25 cellular contexts compared by ENCODE assay signal in the genomic region with DNA sequence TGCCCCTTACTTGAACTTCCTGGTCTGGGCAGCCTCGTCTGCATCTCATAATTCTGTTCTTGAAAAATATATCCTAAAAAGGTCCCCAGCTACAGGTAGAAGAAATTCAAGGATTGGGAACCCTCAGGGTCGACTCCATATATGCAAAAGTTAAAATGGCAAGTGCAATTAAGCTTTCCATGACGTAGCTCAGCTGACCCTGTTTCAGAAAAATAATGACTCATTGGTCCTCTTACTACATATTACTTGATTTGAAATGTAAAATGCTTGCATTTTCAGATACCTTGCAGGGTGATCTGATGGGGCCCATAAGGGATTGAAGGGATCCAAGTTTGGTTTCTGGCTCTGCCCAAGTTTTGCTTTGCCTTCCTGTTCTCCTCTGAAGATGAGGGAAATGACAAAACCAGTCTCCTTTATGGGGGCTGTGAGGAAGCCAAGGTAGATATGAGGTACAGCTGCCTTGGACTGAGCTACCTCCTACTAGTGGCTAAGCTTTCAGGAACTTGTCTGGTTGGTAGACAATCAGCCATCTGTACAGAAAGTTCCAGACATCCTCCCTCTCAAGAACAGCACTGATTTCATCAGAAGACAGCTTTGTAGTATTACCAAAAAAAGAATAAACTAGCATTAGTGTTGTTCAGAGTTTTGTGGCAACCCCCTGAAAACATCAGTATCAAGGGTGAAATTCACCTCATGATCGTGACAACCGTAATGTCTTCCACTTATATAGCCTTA.
DNase-seq lines count a peak whose midpoint lies in the region; ATAC-seq, FAIRE-seq and TF ChIP-seq lines count a peak whose summit lies in the region.
"Had no signal": no experiment of that assay in that cellular context is flagged by ENCODE, and none has a peak within 500 bp of the region (broad histone marks: within the 10 kb centered on the region; RNA-seq: fewer than 3 reads in every experiment).

No MANE protein-coding gene starts in this region.

- no peaks in the 10 kb centered on the region for H3K9me1 ChIP-seq in K562 (ENCODE audit: control insufficient read depth, insufficient read depth, low read length)

- CTCF ChIA-PET in K562 (lab: Yijun Ruan, JAX; ENCODE audit: low intra/inter-chr PET ratio) = no interaction called here

- peaks cover 2% of the 10 kb centered on the region for H3K27me3 Mint-ChIP-seq in activated T-helper 1 cell treated with anti-CD3 and anti-CD28 coated beads, Interleukin-12 subunit alpha, Interleukin-12 subunit beta, Interleukin-2, Interleukin-4 antibody, amounts not matched to agents 30 ng/mL and 10 ng/mL and 1 ng/mL, durations not matched to agents 14 hours and 24 hours and 36 hours (ENCODE audit: insufficient read depth)

- BruUV-seq in K562 (replicated peaks; lab: Mats Ljungman, UMichigan) = no TSS peak

- no peak for TF ChIP-seq POLR2A in K562 (conservative IDR thresholded peaks at IDR 0.05)

- H3K9me3 Mint-ChIP-seq in activated T-helper 1 cell treated with anti-CD3 and anti-CD28 coated beads, Interleukin-12 subunit alpha, Interleukin-12 subunit beta, Interleukin-2, Interleukin-4 antibody, amounts not matched to agents 30 ng/mL and 10 ng/mL and 1 ng/mL, durations not matched to agents 14 hours and 24 hours and 36 hours = no peaks in the 10 kb centered on the region
- H3K9me3 Mint-ChIP-seq: CD14-positive monocyte; central memory CD8-positive, alpha-beta T cell; natural killer cell; T-helper 1 cell treated with Interleukin-12 subunit alpha and Interleukin-12 subunit beta and Interleukin-4 antibody, amounts not matched to agents 30 μg/mL and 1 μg/mL, for 36 hours had no signal

- H3K9ac ChIP-seq in OCI-LY3 (ENCODE audit: low read length) = no peak overlapping the region
- H3K9ac ChIP-seq in K562 (ENCODE audit: insufficient read depth in 1 of 2, low read depth in 2 of 2, low read length in 2 of 2) = no peak overlapping the region
- no peak overlapping the region for H3K9ac ChIP-seq in smooth muscle cell (ENCODE audit: low read depth)

- H3K4me1 ChIP-seq in OCI-LY3 (ENCODE audit: low read length) (peaks cover 61% of the 10 kb centered on the region), K562 (replicated peaks in 1 of 2; ENCODE audit: control insufficient read depth in 2 of 2, insufficient read depth in 2 of 2, low read length in 2 of 2) (peaks cover 13 to 63% of the 10 kb centered on the region in 2 experiments), smooth muscle cell (ENCODE audit: low read depth) (peaks cover 33% of the 10 kb centered on the region)
- H3K4me1 ChIP-seq: adrenal gland, SJCRH30 had no signal

- H3K4me2 ChIP-seq in OCI-LY3 (ENCODE audit: low read length) (peak overlapping the region; percentile 31), K562 (ENCODE audit: insufficient read depth, low read length) (no peak overlapping the region), smooth muscle cell (peak overlapping the region; percentile 45)

- H3K27ac Mint-ChIP-seq in activated T-helper 1 cell treated with anti-CD3 and anti-CD28 coated beads, Interleukin-12 subunit alpha, Interleukin-12 subunit beta, Interleukin-2, Interleukin-4 antibody, amounts not matched to agents 30 ng/mL and 10 ng/mL and 1 ng/mL, durations not matched to agents 14 hours and 24 hours and 36 hours = no peak overlapping the region
- H3K27ac Mint-ChIP-seq: CD14-positive monocyte; natural killer cell; T-helper 1 cell treated with Interleukin-12 subunit alpha and Interleukin-12 subunit beta and Interleukin-4 antibody, amounts not matched to agents 30 μg/mL and 1 μg/mL, for 36 hours had no signal

- ATAC-seq in K562 = no peak
- no peak for ATAC-seq in HG02642 (IDR thresholded peaks at IDR 0.05; ENCODE audit: poor library complexity, unreplicated experiment)
- ATAC-seq: left cardiac atrium, natural killer cell, pancreas, right cardiac atrium had no signal

- intact Hi-C loops in K562 (cut with micrococcal nuclease) = no loop called here
- intact Hi-C loops in activated T-helper 1 cell treated with anti-CD3 and anti-CD28 coated beads, Interleukin-12 subunit alpha, Interleukin-12 subunit beta, Interleukin-2, Interleukin-4 antibody, amounts not matched to agents 30 ng/mL and 10 ng/mL and 1 ng/mL, durations not matched to agents 14 hours and 24 hours and 36 hours (cut with micrococcal nuclease) = no loop called here

- no peak overlapping the region for H3K27ac ChIP-seq in OCI-LY3 (ENCODE audit: low read length)
- H3K27ac ChIP-seq in K562 (ENCODE audit: extremely low read depth, low read depth, low read length) = peak overlapping the region; percentile 28; the same call in 1 of the 3 replicates
- H3K27ac ChIP-seq in smooth muscle cell (ENCODE audit: low read depth) = peak overlapping the region; percentile 70
- H3K27ac ChIP-seq: adrenal gland, pancreas, SJCRH30 had no signal

- H3K4me1 Mint-ChIP-seq in activated T-helper 1 cell treated with anti-CD3 and anti-CD28 coated beads, Interleukin-12 subunit alpha, Interleukin-12 subunit beta, Interleukin-2, Interleukin-4 antibody, amounts not matched to agents 30 ng/mL and 10 ng/mL and 1 ng/mL, durations not matched to agents 14 hours and 24 hours and 36 hours (ENCODE audit: low read depth) = no peaks in the 10 kb centered on the region
- H3K4me1 Mint-ChIP-seq: central memory CD8-positive, alpha-beta T cell; natural killer cell had no signal

- H3K36me3 ChIP-seq in OCI-LY3 (replicated peaks; ENCODE audit: low read depth, low read length) (no peaks in the 10 kb centered on the region), K562 (ENCODE audit: control insufficient read depth, insufficient read depth, low read length) (no peaks in the 10 kb centered on the region), smooth muscle cell (ENCODE audit: low read depth) (no peaks in the 10 kb centered on the region)
- H3K36me3 ChIP-seq: adrenal gland, pancreas had no signal

- TF ChIP-seq RAD21 in K562 (CRISPR knock-in tag; conservative IDR thresholded peaks at IDR 0.05 in 1 of 2, IDR thresholded peaks at IDR 0.05 in 1 of 2) = no peak

- no peak for TF ChIP-seq EP300 in K562 (IDR thresholded peaks at IDR 0.05; ENCODE audit: low read length)

- POLR2A ChIA-PET in K562 (lab: Yijun Ruan, JAX) = interaction anchor here (0.8 kb wide), 1 partner anchor 209 kb away, joined by 3 read pairs; no protein-coding TSS in a partner anchor

- H3K27me3 ChIP-seq in OCI-LY3 (ENCODE audit: low read depth, low read length) = peaks cover 39% of the 10 kb centered on the region
- no peaks in the 10 kb centered on the region for H3K27me3 ChIP-seq in K562 (ENCODE audit: control insufficient read depth in 2 of 2, insufficient read depth in 2 of 2, low read length in 2 of 2)
- H3K27me3 ChIP-seq in smooth muscle cell (ENCODE audit: low read depth) = no peaks in the 10 kb centered on the region
- H3K27me3 ChIP-seq: adrenal gland, pancreas, SJCRH30 had no signal

- TF ChIP-seq CTCF in OCI-LY3 (IDR thresholded peaks at IDR 0.05; ENCODE audit: low read depth, low read length) = no peak
- no peak for TF ChIP-seq CTCF in K562 (IDR thresholded peaks at IDR 0.05 in 2 of 3, conservative IDR thresholded peaks at IDR 0.05 in 1 of 3; ENCODE audit: insufficient read depth in 2 of 3, low read depth in 1 of 3, low read length in 3 of 3)
- TF ChIP-seq CTCF in fibroblast of villous mesenchyme (IDR thresholded peaks at IDR 0.05; ENCODE audit: insufficient read depth, low read depth, low read length) = no peak
- no peak for TF ChIP-seq CTCF in smooth muscle cell (IDR thresholded peaks at IDR 0.05; ENCODE audit: borderline replicate concordance, insufficient read depth, poor library complexity, severe bottlenecking)

- 51% methylated on average over 5 of the region's 5 CpGs for WGBS in K562 (ENCODE audit: insufficient coverage, low coverage, missing lambda C conversion rate)
- 72% methylated on average over 5 of the region's 5 CpGs for WGBS in smooth muscle cell (ENCODE audit: low lambda C conversion rate)

- no peak for DNase-seq in K562 (ENCODE audit: extremely low read depth in 1 of 4, low spot score in 3 of 4)
- DNase-seq in fibroblast of villous mesenchyme (ENCODE audit: low read depth) = peak; percentile 57
- DNase-seq in smooth muscle cell (lab: John Stamatoyannopoulos, UW; ENCODE audit: unreplicated experiment) = no peak
- no peak for DNase-seq in SHP77 treated with DMSO at 0.1 percent for 48 hours (lab: John Stamatoyannopoulos, UW)
- DNase-seq in activated T-helper 1 cell treated with anti-CD3 and anti-CD28 coated beads, Interleukin-12 subunit alpha, Interleukin-12 subunit beta, Interleukin-2, Interleukin-4 antibody, amounts not matched to agents 30 ng/mL and 10 ng/mL and 1 ng/mL, durations not matched to agents 14 hours and 24 hours and 36 hours (ENCODE audit: low spot score) = no peak
- DNase-seq in RPMI8226 = no peak
- DNase-seq: activated CD4-positive, alpha-beta T cell treated with anti-CD3 and anti-CD28 coated beads, Interleukin-2, amount 50 U/mL, for 48 hours; activated gamma-delta T cell treated with Interleukin-2 at 50 U/mL for 16 hours; adrenal gland; glutamatergic neuron; Karpas-422; left cardiac atrium; natural killer cell; NCI-H1092 treated with DMSO at 0.1 percent for 48 hours; NCI-H2029; NCI-H82; pancreas; right cardiac atrium; SJCRH30; stimulated activated CD8-positive, alpha-beta memory T cell treated with anti-CD3 and anti-CD28 coated beads, Interleukin-4, amount 100 ng/mL, for 48 hours had no signal

- no peak for FAIRE-seq in K562 (lab: Jason Lieb, UNC)
- FAIRE-seq: pancreas had no signal

- no peaks in the 10 kb centered on the region for H3K36me3 Mint-ChIP-seq in activated T-helper 1 cell treated with anti-CD3 and anti-CD28 coated beads, Interleukin-12 subunit alpha, Interleukin-12 subunit beta, Interleukin-2, Interleukin-4 antibody, amounts not matched to agents 30 ng/mL and 10 ng/mL and 1 ng/mL, durations not matched to agents 14 hours and 24 hours and 36 hours (ENCODE audit: low read depth)
- H3K36me3 Mint-ChIP-seq: CD14-positive monocyte, natural killer cell had no signal

- H2AFZ ChIP-seq in OCI-LY3 (ENCODE audit: low read depth, low read length) = no peak overlapping the region
- H2AFZ ChIP-seq in K562 (ENCODE audit: low read depth, low read length) = peak overlapping the region; percentile 76
- peak overlapping the region; percentile 22 for H2AFZ ChIP-seq in smooth muscle cell (ENCODE audit: low read depth)

- H4K20me1 ChIP-seq in OCI-LY3 (ENCODE audit: insufficient read depth, low read length) (no peaks in the 10 kb centered on the region), K562 (replicated peaks; ENCODE audit: control insufficient read depth, insufficient read depth, low read length) (no peaks in the 10 kb centered on the region), smooth muscle cell (ENCODE audit: low read depth) (no peaks in the 10 kb centered on the region)

- H3K9me3 ChIP-seq in OCI-LY3 (ENCODE audit: insufficient read depth, low read length) (no peaks in the 10 kb centered on the region), K562 (replicated peaks; ENCODE audit: control insufficient read depth, insufficient read depth, low read depth, low read length) (no peaks in the 10 kb centered on the region), smooth muscle cell (replicated peaks; ENCODE audit: low read depth) (no peaks in the 10 kb centered on the region)
- H3K9me3 ChIP-seq: adrenal gland, pancreas, SJCRH30 had no signal

- H3K4me3 Mint-ChIP-seq in activated T-helper 1 cell treated with anti-CD3 and anti-CD28 coated beads, Interleukin-12 subunit alpha, Interleukin-12 subunit beta, Interleukin-2, Interleukin-4 antibody, amounts not matched to agents 30 ng/mL and 10 ng/mL and 1 ng/mL, durations not matched to agents 14 hours and 24 hours and 36 hours = no peak overlapping the region
- H3K4me3 Mint-ChIP-seq: CD14-positive monocyte; central memory CD8-positive, alpha-beta T cell; natural killer cell; T-helper 1 cell treated with Interleukin-12 subunit alpha and Interleukin-12 subunit beta and Interleukin-4 antibody, amounts not matched to agents 30 μg/mL and 1 μg/mL, for 36 hours had no signal

- H3F3A ChIP-seq in smooth muscle cell (ENCODE audit: low read depth) = peaks cover 45% of the 10 kb centered on the region

- H3K4me3 ChIP-seq in OCI-LY3 (ENCODE audit: low read length) (no peak overlapping the region), K562 (no peak overlapping the region), fibroblast of villous mesenchyme (ENCODE audit: low read depth, low read length) (no peak overlapping the region), smooth muscle cell (no peak overlapping the region)
- H3K4me3 ChIP-seq: adrenal gland, pancreas, SJCRH30 had no signal

- no peaks in the 10 kb centered on the region for H3K79me2 ChIP-seq in OCI-LY3 (ENCODE audit: low read length)
- no peaks in the 10 kb centered on the region for H3K79me2 ChIP-seq in K562 (ENCODE audit: control insufficient read depth, insufficient read depth, low read length)
- no peaks in the 10 kb centered on the region for H3K79me2 ChIP-seq in smooth muscle cell (ENCODE audit: low read depth)

- in situ Hi-C loops in K562 (cut with MboI) = no loop called here
